ENCODE assay signal across 17 cellular contexts in the genomic region with DNA sequence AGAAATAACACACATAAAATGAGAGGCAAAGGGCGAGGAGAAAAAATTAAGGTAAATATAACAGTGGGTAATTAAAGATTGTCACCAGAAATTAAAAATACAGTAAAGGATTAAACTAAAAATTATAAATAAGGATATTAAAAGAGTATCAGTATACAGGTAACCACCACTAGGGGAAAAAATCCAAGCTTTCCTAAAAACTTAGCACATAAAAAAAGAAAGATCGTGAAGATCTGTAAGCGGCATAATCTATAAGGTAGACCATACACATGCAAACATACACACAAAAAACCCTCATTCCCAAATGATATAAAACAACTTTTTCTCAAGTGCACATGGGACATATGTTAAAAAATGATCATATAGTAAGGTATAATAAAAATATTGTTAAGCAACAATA.
DNase-seq lines count a peak whose midpoint lies in the region; ATAC-seq, FAIRE-seq and TF ChIP-seq lines count a peak whose summit lies in the region.
"Had no signal": no experiment of that assay in that cellular context is flagged by ENCODE, and none has a peak within 500 bp of the region (broad histone marks: within the 10 kb centered on the region; RNA-seq: fewer than 3 reads in every experiment).

No MANE protein-coding gene starts in this region.

- H3K4me3 Mint-ChIP-seq in chondrocyte (ENCODE audit: unreplicated experiment): no peak overlapping the region
- no peak overlapping the region for H3K4me3 Mint-ChIP-seq in glutamatergic neuron (ENCODE audit: unreplicated experiment)
- H3K4me3 Mint-ChIP-seq: B cell; CD4-positive, CD25-positive, alpha-beta regulatory T cell; CD8-positive, alpha-beta memory T cell had no signal

- peak; percentile 60 for FAIRE-seq in G401.6 (lab: Jason Lieb, UNC)
- FAIRE-seq: GM12892, GM18507 had no signal

- no peaks in the 10 kb centered on the region for H3K36me3 Mint-ChIP-seq in chondrocyte (ENCODE audit: low read depth)
- no peaks in the 10 kb centered on the region for H3K36me3 Mint-ChIP-seq in glutamatergic neuron (ENCODE audit: unreplicated experiment)
- H3K36me3 Mint-ChIP-seq: CD4-positive, CD25-positive, alpha-beta regulatory T cell; CD8-positive, alpha-beta memory T cell had no signal

- peak; percentile 18 for TF ChIP-seq CTCF in chondrocyte (IDR thresholded peaks at IDR 0.05)
- peak; percentile 48 for TF ChIP-seq CTCF in glutamatergic neuron (IDR thresholded peaks at IDR 0.05; ENCODE audit: partially characterized antibody, unreplicated experiment)

- H3K27me3 Mint-ChIP-seq in chondrocyte (ENCODE audit: low read depth): no peaks in the 10 kb centered on the region
- H3K27me3 Mint-ChIP-seq in glutamatergic neuron (ENCODE audit: unreplicated experiment): peaks cover 1% of the 10 kb centered on the region
- H3K27me3 Mint-ChIP-seq: B cell; CD4-positive, CD25-positive, alpha-beta regulatory T cell; CD8-positive, alpha-beta memory T cell had no signal

- ATAC-seq in GM19035 (IDR thresholded peaks at IDR 0.05; ENCODE audit: unreplicated experiment): no peak

- DNase-seq in chondrocyte (ENCODE audit: low spot score) (no peak), glutamatergic neuron (no peak), cerebellum (ENCODE audit: low spot score) (no peak), AML-193 (lab: John Stamatoyannopoulos, UW) (no peak), DMS 273 treated with DMSO at 0.1 percent for 48 hours (lab: John Stamatoyannopoulos, UW) (no peak)
- DNase-seq: 8988T; CD4-positive, CD25-positive, alpha-beta regulatory T cell; CD8-positive, alpha-beta memory T cell; COR-L47; GDM1; GOT3; H7 had no signal

- peaks cover 2% of the 10 kb centered on the region for H3K9me3 Mint-ChIP-seq in chondrocyte (ENCODE audit: low read depth)
- H3K9me3 Mint-ChIP-seq in glutamatergic neuron (ENCODE audit: unreplicated experiment): no peaks in the 10 kb centered on the region

- H3K4me1 Mint-ChIP-seq in chondrocyte (ENCODE audit: low read depth) (no peaks in the 10 kb centered on the region), glutamatergic neuron (ENCODE audit: low read depth, unreplicated experiment) (no peaks in the 10 kb centered on the region)
- H3K4me1 Mint-ChIP-seq: B cell; CD4-positive, CD25-positive, alpha-beta regulatory T cell; CD8-positive, alpha-beta memory T cell had no signal

- H3K27ac Mint-ChIP-seq in chondrocyte (ENCODE audit: unreplicated experiment) (no peak overlapping the region), glutamatergic neuron (ENCODE audit: unreplicated experiment) (no peak overlapping the region)
- H3K27ac Mint-ChIP-seq: B cell; CD4-positive, CD25-positive, alpha-beta regulatory T cell; CD8-positive, alpha-beta memory T cell had no signal
